Comparison of ENCODE assay signal across 17 cellular contexts in genomic region chr3:159781867-159782266, GRCh38. TPM values are rescaled to one million over a fixed set of nuclear protein-coding genes. Genes with fewer than 3 reads are reported as not detected.
DNase-seq lines count a peak whose midpoint lies in the region; ATAC-seq, FAIRE-seq and TF ChIP-seq lines count a peak whose summit lies in the region.
"Had no signal": no experiment of that assay in that cellular context is flagged by ENCODE, and none has a peak within 500 bp of the region (broad histone marks: within the 10 kb centered on the region; RNA-seq: fewer than 3 reads in every experiment).

No MANE protein-coding gene starts in this region.

- no peak overlapping the region for H3K4me3 ChIP-seq in HCT116 (replicated peaks in 1 of 2; ENCODE audit: low read depth in 1 of 2, low read length in 2 of 2)
- H3K4me3 ChIP-seq in HepG2 (replicated peaks in 1 of 3; ENCODE audit: insufficient read depth in 1 of 3, low read depth in 2 of 3, low read length in 3 of 3): no peak overlapping the region
- no peak overlapping the region for H3K4me3 ChIP-seq in left ventricle myocardium inferior
- no peak overlapping the region for H3K4me3 ChIP-seq in neuronal stem cell (ENCODE audit: low read length in 2 of 2)

- peak; percentile 77 for ATAC-seq in HCT116
- peak; percentile 47; the same call in 1 of the 2 replicates for ATAC-seq in WTC11
- ATAC-seq in HepG2: peak; percentile 51; the same call in 2 of the 3 replicates
- no peak for ATAC-seq in HG03439 (IDR thresholded peaks at IDR 0.05; ENCODE audit: unreplicated experiment)

- CTCF ChIA-PET in HCT116 (lab: Charles Lee) (interaction anchor here (1.0 to 2.0 kb wide), 7 partner anchors 11 to 224 kb away, joined by 3 to 21 read pairs (median 5); no protein-coding TSS in a partner anchor), WTC11 (lab: Charles Lee) (interaction anchor here (0.6 to 3.4 kb wide), 10 partner anchors 10 to 610 kb away, joined by 3 to 32 read pairs (median 4); no protein-coding TSS in a partner anchor), HepG2 (lab: Yijun Ruan, JAX; ENCODE audit: low intra/inter-chr PET ratio, low total read pairs) (interaction anchor here (3.2 kb wide), 1 partner anchor 23 kb away, joined by 33 read pairs; no protein-coding TSS in a partner anchor)

- 44% methylated on average over 2 of the region's 2 CpGs for WGBS in HepG2 (ENCODE audit: low lambda C conversion rate)
- no CpG with 5 or more reads among the region's 2 CpGs for WGBS in neuronal stem cell (ENCODE audit: extremely low coverage in 2 of 2, insufficient read length in 2 of 2, insufficient replicate concordance in 1 of 2), 2 donors

- TF ChIP-seq CTCF in 22Rv1 (IDR thresholded peaks at IDR 0.05) (peak; percentile 50), HCT116 (IDR thresholded peaks at IDR 0.05 in 2 of 3, conservative IDR thresholded peaks at IDR 0.05 in 1 of 3; ENCODE audit: borderline replicate concordance in 1 of 3, insufficient read depth in 1 of 3, low read depth in 2 of 3, low read length in 2 of 3) (peak in 2 of 3 experiments; percentile 47 to 59; a peak in 4 of 6 replicates), WTC11 (IDR thresholded peaks at IDR 0.05) (no peak), HepG2 (CRISPR knock-in tag; IDR thresholded peaks at IDR 0.05) (peak; percentile 44), left ventricle myocardium inferior (IDR thresholded peaks at IDR 0.05; ENCODE audit: borderline replicate concordance) (no peak)

- intact Hi-C loops in HCT116 (cut with micrococcal nuclease): no loop called here
- intact Hi-C loops in HepG2 (cut with micrococcal nuclease; ENCODE audit: unreplicated experiment): loop anchor here (1.0 to 2.0 kb wide), 2 partner anchors 17 to 23 kb away; no protein-coding TSS in a partner anchor
- intact Hi-C loops in left ventricle myocardium inferior (cut with micrococcal nuclease): no loop called here

- H3K23ac ChIP-seq in neuronal stem cell (ENCODE audit: low read depth, low read length, poor library complexity): no peak overlapping the region

- H3K36me3 Mint-ChIP-seq in WTC11: no peaks in the 10 kb centered on the region
- H3K36me3 Mint-ChIP-seq: CD4-positive, CD25-positive, alpha-beta regulatory T cell had no signal

- TF ChIP-seq POLR2A in HCT116 (IDR thresholded peaks at IDR 0.05; ENCODE audit: borderline replicate concordance, extremely low read depth, insufficient read depth, insufficient read length) (no peak), HepG2 (IDR thresholded peaks at IDR 0.05; ENCODE audit: insufficient read depth in 1 of 2, low read depth in 2 of 2, low read length in 2 of 2) (no peak)

- no peak overlapping the region for H2BK5ac ChIP-seq in neuronal stem cell (ENCODE audit: low read length)

- FAIRE-seq in HepG2 (lab: Jason Lieb, UNC): no peak
- FAIRE-seq: islet of Langerhans had no signal

- in situ Hi-C loops in HepG2 (cut with HindIII; ENCODE audit: extremely low pct_ligation_motif_present, low pct_unique_long_range_greater_than_20kb): no loop called here

- DNase-seq in HCT116 (ENCODE audit: low read depth, low spot score) (no peak), WTC11 (ENCODE audit: low spot score) (no peak), HepG2 (ENCODE audit: low spot score) (no peak), occipital lobe (lab: John Stamatoyannopoulos, UW) (no peak), left ventricle myocardium inferior (no peak), neuronal stem cell (ENCODE audit: low spot score) (no peak)
- DNase-seq: activated CD4-positive, alpha-beta T cell treated with anti-CD3 and anti-CD28 coated beads, Interleukin-2, amount 10 ng/mL, durations not matched to agents 24 days and 14 days; activated CD8-positive, alpha-beta memory T cell treated with anti-CD3 and anti-CD28 coated beads, Interleukin-2, amount 50 U/mL, for 4 hours; activated effector memory CD4-positive, alpha-beta T cell treated with anti-CD3 and anti-CD28 coated beads, Interleukin-2, amount 50 U/mL, for 16 hours; CD4-positive, CD25-positive, alpha-beta regulatory T cell; effector memory CD4-positive, alpha-beta T cell; RPMI8226; stimulated activated naive CD4-positive, alpha-beta T cell had no signal

- H3K79me1 ChIP-seq in neuronal stem cell (ENCODE audit: low read depth, low read length): peaks cover 1% of the 10 kb centered on the region

- no peak overlapping the region for H4K8ac ChIP-seq in neuronal stem cell (ENCODE audit: low read depth, low read length)

- H3K9me2 ChIP-seq in HCT116 (ENCODE audit: insufficient read depth): no peaks in the 10 kb centered on the region

- no peak overlapping the region for H3K4me3 Mint-ChIP-seq in WTC11
- H3K4me3 Mint-ChIP-seq: activated CD4-positive, alpha-beta T cell treated with anti-CD3 and anti-CD28 coated beads, Interleukin-2, amount 10 ng/mL, durations not matched to agents 24 days and 14 days; CD4-positive, CD25-positive, alpha-beta regulatory T cell; neural crest cell had no signal

- no peaks in the 10 kb centered on the region for H3K9me3 ChIP-seq in HCT116 (ENCODE audit: control insufficient read depth in 1 of 2, insufficient read depth in 1 of 2, low read depth in 1 of 2, low read length in 2 of 2)
- no peaks in the 10 kb centered on the region for H3K9me3 ChIP-seq in HepG2 (ENCODE audit: low read length)
- no peaks in the 10 kb centered on the region for H3K9me3 ChIP-seq in left ventricle myocardium inferior (replicated peaks)
- no peaks in the 10 kb centered on the region for H3K9me3 ChIP-seq in neuronal stem cell (replicated peaks in 1 of 2; ENCODE audit: control insufficient read depth in 2 of 2, insufficient read depth in 1 of 2, low read depth in 1 of 2, low read length in 2 of 2)

- POLR2A ChIA-PET in HCT116 (lab: Charles Lee) (no interaction called here), WTC11 (lab: Charles Lee) (interaction anchor here (0.6 kb wide), 1 partner anchor 570 kb away, joined by 3 read pairs; no protein-coding TSS in a partner anchor), HepG2 (lab: Yijun Ruan, JAX) (no interaction called here)

- H4K20me1 ChIP-seq in HCT116 (ENCODE audit: insufficient read depth) (no peaks in the 10 kb centered on the region), HepG2 (ENCODE audit: insufficient read depth, low read length) (no peaks in the 10 kb centered on the region)

- H3K27ac ChIP-seq in 22Rv1: no peak overlapping the region
- no peak overlapping the region for H3K27ac ChIP-seq in HCT116 (ENCODE audit: low read depth, low read length)
- no peak overlapping the region for H3K27ac ChIP-seq in HepG2 (ENCODE audit: extremely low read length, insufficient read depth, low read length)
- H3K27ac ChIP-seq in left ventricle myocardium inferior (replicated peaks): no peak overlapping the region
- no peak overlapping the region for H3K27ac ChIP-seq in neuronal stem cell (replicated peaks; ENCODE audit: low read length)

- no peak overlapping the region for H3K9ac ChIP-seq in HCT116 (ENCODE audit: low read length)
- no peak overlapping the region for H3K9ac ChIP-seq in HepG2 (ENCODE audit: insufficient read depth, low read depth, low read length)
- no peak overlapping the region for H3K9ac ChIP-seq in neuronal stem cell (ENCODE audit: low read depth, low read length, poor library complexity)

- peaks cover 15 to 36% of the 10 kb centered on the region in 2 experiments for H3K4me1 ChIP-seq in HCT116 (ENCODE audit: control insufficient read depth in 1 of 2, insufficient read depth in 2 of 2, low read length in 2 of 2)
- peaks cover 48% of the 10 kb centered on the region for H3K4me1 ChIP-seq in HepG2 (ENCODE audit: insufficient read depth, low read length)
- H3K4me1 ChIP-seq in left ventricle myocardium inferior: peaks cover 24% of the 10 kb centered on the region
- H3K4me1 ChIP-seq in neuronal stem cell (ENCODE audit: control insufficient read depth in 2 of 2, insufficient read depth in 1 of 2, low read depth in 1 of 2, low read length in 2 of 2): no peaks in the 10 kb centered on the region

- H3K27me3 Mint-ChIP-seq in WTC11 (ENCODE audit: low read depth): no peaks in the 10 kb centered on the region

- H3K27ac Mint-ChIP-seq in WTC11: no peak overlapping the region
- H3K27ac Mint-ChIP-seq: activated CD4-positive, alpha-beta T cell treated with anti-CD3 and anti-CD28 coated beads, Interleukin-2, amount 10 ng/mL, durations not matched to agents 24 days and 14 days; CD4-positive, CD25-positive, alpha-beta regulatory T cell had no signal

- peak; percentile 11; the same call in 1 of the 2 replicates for TF ChIP-seq RAD21 in HCT116 (IDR thresholded peaks at IDR 0.05; ENCODE audit: low read depth)
- TF ChIP-seq RAD21 in HepG2 (CRISPR knock-in tag; IDR thresholded peaks at IDR 0.05): no peak

- peaks cover 15% of the 10 kb centered on the region for H3K4me1 Mint-ChIP-seq in WTC11
- H3K4me1 Mint-ChIP-seq: activated CD4-positive, alpha-beta T cell treated with anti-CD3 and anti-CD28 coated beads, Interleukin-2, amount 10 ng/mL, durations not matched to agents 24 days and 14 days; CD4-positive, CD25-positive, alpha-beta regulatory T cell; neural crest cell had no signal

- H3K9me3 Mint-ChIP-seq in WTC11: no peaks in the 10 kb centered on the region
- H3K9me3 Mint-ChIP-seq: activated CD4-positive, alpha-beta T cell treated with anti-CD3 and anti-CD28 coated beads, Interleukin-2, amount 10 ng/mL, durations not matched to agents 24 days and 14 days; CD4-positive, CD25-positive, alpha-beta regulatory T cell; neural crest cell had no signal

- H2BK12ac ChIP-seq in neuronal stem cell (ENCODE audit: low read length): no peak overlapping the region

- H4K91ac ChIP-seq in neuronal stem cell (ENCODE audit: low read depth, low read length, poor library complexity): no peak overlapping the region

- no peak overlapping the region for H3K14ac ChIP-seq in neuronal stem cell (ENCODE audit: low read length)

- H2BK120ac ChIP-seq in neuronal stem cell (ENCODE audit: low read depth, low read length): no peak overlapping the region

- H2BK15ac ChIP-seq in neuronal stem cell (ENCODE audit: low read length): no peak overlapping the region

- H3K4ac ChIP-seq in neuronal stem cell (ENCODE audit: low read length): no peak overlapping the region

- RAD21 ChIA-PET in HCT116 (lab: Charles Lee; ENCODE audit: low non-redundant PET in 1 of 2, low total read pairs in 2 of 2, uncharacterized antibody in 2 of 2, unreplicated experiment in 2 of 2): interaction anchor here (1.0 to 1.9 kb wide), 2 partner anchors 23 kb away, joined by 4 to 6 read pairs; no protein-coding TSS in a partner anchor

- peaks cover 17% of the 10 kb centered on the region for H3K79me2 ChIP-seq in HCT116 (ENCODE audit: insufficient read depth, low read length)
- no peaks in the 10 kb centered on the region for H3K79me2 ChIP-seq in HepG2 (ENCODE audit: insufficient read depth, low read length)

- H2AFZ ChIP-seq in HCT116 (ENCODE audit: low read depth, low read length, poor library complexity, severe bottlenecking) (no peak overlapping the region), HepG2 (ENCODE audit: low read length) (no peak overlapping the region), neuronal stem cell (ENCODE audit: low read length) (no peak overlapping the region)

- TF ChIP-seq EP300 in HepG2 (IDR thresholded peaks at IDR 0.05; ENCODE audit: low read depth in 2 of 2, low read length in 2 of 2) (no peak), HepG2 (CRISPR knock-in tag; IDR thresholded peaks at IDR 0.05; ENCODE audit: borderline replicate concordance) (no peak)

- H3K18ac ChIP-seq in neuronal stem cell (ENCODE audit: low read length): no peak overlapping the region

- no peaks in the 10 kb centered on the region for H3K36me3 ChIP-seq in HCT116 (ENCODE audit: control insufficient read depth in 1 of 2, insufficient read depth in 2 of 2, low read length in 2 of 2)
- H3K36me3 ChIP-seq in HepG2 (replicated peaks in 1 of 2; ENCODE audit: control insufficient read depth in 1 of 2, insufficient read depth in 2 of 2, low read length in 2 of 2): no peaks in the 10 kb centered on the region
- H3K36me3 ChIP-seq in left ventricle myocardium inferior: no peaks in the 10 kb centered on the region
- peaks cover 0 to 2% of the 10 kb centered on the region in 2 donors for H3K36me3 ChIP-seq in neuronal stem cell (replicated peaks in 1 of 2; ENCODE audit: control insufficient read depth in 2 of 2, insufficient read depth in 2 of 2, low read length in 2 of 2)

- H2AK5ac ChIP-seq in neuronal stem cell (ENCODE audit: low read depth, low read length): no peak overlapping the region

- no peaks in the 10 kb centered on the region for H3K27me3 ChIP-seq in HCT116 (ENCODE audit: insufficient read depth, low read length)
- H3K27me3 ChIP-seq in HepG2 (ENCODE audit: control insufficient read depth in 1 of 2, insufficient read depth in 2 of 2, low read length in 2 of 2): peaks cover 0 to 4% of the 10 kb centered on the region in 2 experiments; a peak in 1 of 5 replicates
- H3K27me3 ChIP-seq in left ventricle myocardium inferior (ENCODE audit: low read depth): no peaks in the 10 kb centered on the region
- no peaks in the 10 kb centered on the region for H3K27me3 ChIP-seq in neuronal stem cell (ENCODE audit: control insufficient read depth in 3 of 3, insufficient read depth in 3 of 3, low read depth in 1 of 3, low read length in 3 of 3)

- H3K4me2 ChIP-seq in HCT116 (ENCODE audit: low read length) (no peak overlapping the region), HepG2 (ENCODE audit: low read depth, low read length) (no peak overlapping the region), neuronal stem cell (ENCODE audit: insufficient read depth, low read length, poor library complexity, severe bottlenecking) (no peak overlapping the region)

- BruUV-seq in HCT116 (replicated peaks; lab: Mats Ljungman, UMichigan): no TSS peak
- no TSS peak for BruUV-seq in HepG2 (replicated peaks; lab: Mats Ljungman, UMichigan)

RNA-seq across cellular contexts. Expression of gene SCHIP1, which starts 57.8 kb away (rescaled TPM):
- total RNA-seq in HCT116 (2021; ENCODE audit: unreplicated experiment): 0.34 TPM
- polyA plus RNA-seq in HCT116 (2012): 0.52 and 1.2 TPM in 2 replicates
- total RNA-seq in WTC11 (2021): 5.3 to 7.8 TPM (median 7.1 TPM) in 3 replicates
- total RNA-seq in HepG2 (2016; rRNA removed; fragmentation: Illumina TruSeq; extraction: Trizol): 0.07 TPM in 1 of 2 replicates, not detected in the other
- 0.09 TPM in 1 of 2 replicates, not detected in the other for total RNA-seq in HepG2 (2016; cell fraction: cytosol; rRNA removed; fragmentation: Illumina TruSeq; extraction: Trizol; ENCODE audit: low read depth)
- 0.13 TPM in 1 of 2 replicates, not detected in the other for total RNA-seq in HepG2 (2016; cell fraction: insoluble cytoplasmic fraction; rRNA removed; fragmentation: Illumina TruSeq; extraction: Trizol)
- total RNA-seq in HepG2 (2016; cell fraction: membrane; rRNA removed; fragmentation: Illumina TruSeq; extraction: Trizol): 0.03 TPM in 1 of 2 replicates, not detected in the other
- 0.12 and 2.0 TPM in 2 replicates for total RNA-seq in HepG2 (2016; cell fraction: nucleus; rRNA removed; fragmentation: Illumina TruSeq; extraction: Trizol)
- polyA plus RNA-seq in HepG2 (2011; rRNA removed): not detected in 2 replicates
- polyA plus RNA-seq in HepG2 (2011; cell fraction: cytosol; rRNA removed): not detected in 2 replicates
- 0.08 and 0.28 TPM in 2 replicates for polyA plus RNA-seq in HepG2 (2011; cell fraction: nucleus; rRNA removed)
- polyA plus RNA-seq in HepG2 (2012): not detected in 2 replicates
- not detected in 2 replicates for polyA plus RNA-seq in HepG2 (2016; cell fraction: cytosol; fragmentation: Illumina TruSeq; extraction: Trizol; ENCODE audit: low read depth)
- polyA plus RNA-seq in HepG2 (2016; cell fraction: insoluble cytoplasmic fraction; fragmentation: Illumina TruSeq; extraction: Trizol; ENCODE audit: low read depth): 0.19 TPM in 1 of 2 replicates, not detected in the other
- polyA plus RNA-seq in HepG2 (2016; cell fraction: membrane; fragmentation: Illumina TruSeq; extraction: Trizol; ENCODE audit: low read depth): not detected in 2 replicates
- 0.18 and 0.56 TPM in 2 replicates for polyA plus RNA-seq in HepG2 (2016; cell fraction: nucleus; fragmentation: Illumina TruSeq; extraction: Trizol; ENCODE audit: insufficient read depth, low read depth)
- 5.2 TPM in 1 of 2 replicates, not detected in the other for polyA minus RNA-seq in HepG2 (2011; rRNA and poly(A)+ RNA removed; ENCODE audit: low replicate concordance)
- not detected in 2 replicates for polyA minus RNA-seq in HepG2 (2011; cell fraction: cytosol; rRNA and poly(A)+ RNA removed)
- 0.13 and 0.25 TPM in 2 replicates for polyA minus RNA-seq in HepG2 (2011; cell fraction: nucleus; rRNA and poly(A)+ RNA removed)
- 50.4 TPM for total RNA-seq in occipital lobe
- 62.6 TPM for total RNA-seq in left ventricle myocardium inferior
- 31.0 TPM for polyA plus RNA-seq in neuronal stem cell (2013, experiment 1 of 2)
- polyA plus RNA-seq in neuronal stem cell (2013, experiment 2 of 2): 31.4 TPM
- total RNA-seq: activated CD4-positive, alpha-beta T cell treated with anti-CD3 and anti-CD28 coated beads, Interleukin-2, amount 10 ng/mL, durations not matched to agents 24 days and 14 days; CD4-positive, CD25-positive, alpha-beta regulatory T cell had no signal
- polyA plus RNA-seq: CD4-positive, CD25-positive, alpha-beta regulatory T cell had no signal

Comparison
In these comparisons a context has a peak if more than half of its experiments do, and no peak if none do; other contexts are left out.
1. CTCF ChIP-seq: peak in 22Rv1 (single experiment), HCT116 (2 of 3) and HepG2 (single experiment); none in WTC11 (single experiment) and left ventricle myocardium inferior (single experiment).